12 cellular contexts compared by ENCODE assay signal in genomic region chr18:13435596-13436333, GRCh38.
DNase-seq lines count a peak whose midpoint lies in the region; ATAC-seq and TF ChIP-seq lines count a peak whose summit lies in the region.
"Had no signal": no experiment of that assay in that cellular context is flagged by ENCODE, and none has a peak within 500 bp of the region (broad histone marks: within the 10 kb centered on the region; RNA-seq: fewer than 3 reads in every experiment).

No MANE protein-coding gene starts in this region.

- no peak overlapping the region for H3K4me3 Mint-ChIP-seq in naive B cell
- no peak overlapping the region for H3K4me3 Mint-ChIP-seq in GM23338
- H3K4me3 Mint-ChIP-seq: dendritic cell treated with granulocyte-macrophage colony-stimulating factor and Interleukin-4, amounts not matched to agents 40 ng/mL and 50 ng/mL, for 4 days had no signal

- H4K8ac ChIP-seq in IMR-90 (ENCODE audit: low read depth in 2 of 2, low read length in 2 of 2), result no peak overlapping the region

- no peaks in the 10 kb centered on the region for H3F3A ChIP-seq in GM23338 (replicated peaks; ENCODE audit: low read depth)

- H3K4me3 ChIP-seq in BJ (ENCODE audit: low read depth, low read length) (no peak overlapping the region), IMR-90 (ENCODE audit: insufficient read depth, low read depth, low read length) (no peak overlapping the region), astrocyte of the cerebellum (ENCODE audit: low read depth, low read length) (no peak overlapping the region), ovary (no peak overlapping the region), GM23338 (no peak overlapping the region)

- H3K4ac ChIP-seq in IMR-90 (ENCODE audit: low read depth, low read length), result no peak overlapping the region

- H3K27ac Mint-ChIP-seq in naive B cell, result peak overlapping the region in 4 of 6 donors; percentile 4 to 53 (median 18)
- H3K27ac Mint-ChIP-seq in GM23338, result no peak overlapping the region
- H3K27ac Mint-ChIP-seq: dendritic cell treated with granulocyte-macrophage colony-stimulating factor and Interleukin-4, amounts not matched to agents 40 ng/mL and 50 ng/mL, for 4 days had no signal

- H3K4me2 ChIP-seq in IMR-90 (ENCODE audit: low read depth, low read length) (no peak overlapping the region), GM23338 (no peak overlapping the region)

- H3K9me1 ChIP-seq in IMR-90 (ENCODE audit: insufficient read depth, low read length), result no peaks in the 10 kb centered on the region

- H3K14ac ChIP-seq in IMR-90 (replicated peaks; ENCODE audit: low read depth, low read length), result no peak overlapping the region

- no peaks in the 10 kb centered on the region for H3K79me1 ChIP-seq in IMR-90 (ENCODE audit: low read depth in 1 of 2, low read length in 2 of 2)

- no peak overlapping the region for H3K9ac ChIP-seq in IMR-90 (ENCODE audit: low read depth, low read length)

- H3K4me1 Mint-ChIP-seq in naive B cell, result peaks cover 16 to 34% (median 17%) of the 10 kb centered on the region in 3 donors
- H3K4me1 Mint-ChIP-seq in GM23338, result peaks cover 17% of the 10 kb centered on the region

- no peaks in the 10 kb centered on the region for H3K9me3 ChIP-seq in IMR-90 (ENCODE audit: control insufficient read depth, insufficient read depth, low read length)
- no peaks in the 10 kb centered on the region for H3K9me3 ChIP-seq in ovary

- H3K56ac ChIP-seq in IMR-90 (ENCODE audit: extremely low read depth, insufficient read depth, low read length), result no peak overlapping the region

- H2BK20ac ChIP-seq in IMR-90 (ENCODE audit: low read depth, low read length), result no peak overlapping the region

- dilution Hi-C loops in IMR-90 (cut with HindIII; ENCODE audit: low sequenced_read_pairs, unreplicated experiment), result no loop called here

- TF ChIP-seq EP300 in ovary (IDR thresholded peaks at IDR 0.05), result no peak

- TF ChIP-seq POLR2A in IMR-90 (IDR thresholded peaks at IDR 0.05; ENCODE audit: low read depth, low read length) (no peak), ovary (IDR thresholded peaks at IDR 0.05) (no peak)

- H3K18ac ChIP-seq in IMR-90 (ENCODE audit: low read depth, low read length), result no peak overlapping the region

- H3K27ac ChIP-seq in IMR-90 (ENCODE audit: insufficient read depth, low read length) (no peak overlapping the region), ovary (no peak overlapping the region), GM23338 (ENCODE audit: low read depth) (no peak overlapping the region)

- 33% methylated on average over 1 of the region's 7 CpGs; no CpG with 5 or more reads in 1 of the 2 experiments for WGBS in IMR-90 (ENCODE audit: extremely low coverage in 2 of 2, insufficient read length in 1 of 2), 2 experiments
- WGBS in ovary, 3 donors, result 83 to 90% (median 88%) methylated on average over 7 of the region's 7 CpGs

- no peak overlapping the region for H4K5ac ChIP-seq in IMR-90 (ENCODE audit: low read depth, low read length)

- TF ChIP-seq CTCF in BJ (IDR thresholded peaks at IDR 0.05; ENCODE audit: insufficient read depth, low read depth, low read length) (no peak), IMR-90 (conservative IDR thresholded peaks at IDR 0.05; ENCODE audit: low read depth, low read length) (no peak), astrocyte of the cerebellum (IDR thresholded peaks at IDR 0.05; ENCODE audit: low read depth, low read length, missing control alignments) (no peak), ovary (IDR thresholded peaks at IDR 0.05) (no peak), GM23338 (conservative IDR thresholded peaks at IDR 0.05; ENCODE audit: low read depth in 2 of 2) (no peak)

- H3K27me3 Mint-ChIP-seq in naive B cell (no peaks in the 10 kb centered on the region), GM23338 (ENCODE audit: insufficient read depth, low read depth, poor library complexity) (no peaks in the 10 kb centered on the region)
- H3K27me3 Mint-ChIP-seq: dendritic cell treated with granulocyte-macrophage colony-stimulating factor and Interleukin-4, amounts not matched to agents 40 ng/mL and 50 ng/mL, for 4 days had no signal

- H2BK5ac ChIP-seq in IMR-90 (ENCODE audit: low read depth, low read length, poor library complexity, severe bottlenecking), result no peak overlapping the region

- DNase-seq in BJ (ENCODE audit: low read depth) (peak; percentile 35), IMR-90 (no peak), astrocyte of the cerebellum (ENCODE audit: low read depth) (peak; percentile 15), naive B cell (no peak), ovary (no peak), middle frontal gyrus (ENCODE audit: extremely low spot score, low spot score) (no peak), GM23338 (ENCODE audit: low spot score) (no peak)
- DNase-seq: GDM1, left colon, NCI-H345 had no signal

- intact Hi-C loops in IMR-90 (cut with micrococcal nuclease), result no loop called here
- intact Hi-C loops in ovary (cut with DNase I), result loop anchor here in 1 of 4 donors (5.0 kb wide), 1 partner anchor 128 kb away; no protein-coding TSS in a partner anchor

- no peaks in the 10 kb centered on the region for H3K9me2 ChIP-seq in GM23338 (ENCODE audit: insufficient read depth)

- POLR2A ChIA-PET in BJ (lab: Charles Lee) (no interaction called here), IMR-90 (lab: Charles Lee; ENCODE audit: unreplicated experiment) (no interaction called here)

- no TSS peak for BruUV-seq in IMR-90 (replicated peaks; lab: Mats Ljungman, UMichigan)

- no peak overlapping the region for H2BK120ac ChIP-seq in IMR-90 (ENCODE audit: low read depth, low read length)

- H3K36me3 Mint-ChIP-seq in naive B cell (no peaks in the 10 kb centered on the region), GM23338 (ENCODE audit: low read depth) (no peaks in the 10 kb centered on the region)

- no peak for TF ChIP-seq RAD21 in IMR-90 (IDR thresholded peaks at IDR 0.05; ENCODE audit: low read length)

- no peak overlapping the region for H4K91ac ChIP-seq in IMR-90 (ENCODE audit: insufficient read depth, low read depth, low read length)

- no peak overlapping the region for H2AK9ac ChIP-seq in IMR-90 (replicated peaks; ENCODE audit: low read depth, low read length, poor library complexity)

- H2BK15ac ChIP-seq in IMR-90 (ENCODE audit: low read depth, low read length), result no peak overlapping the region

- H3K79me2 ChIP-seq in GM23338 (replicated peaks; ENCODE audit: insufficient read depth), result no peaks in the 10 kb centered on the region

- no peaks in the 10 kb centered on the region for H3K36me3 ChIP-seq in BJ (ENCODE audit: control insufficient read depth, insufficient read depth, low read length)
- H3K36me3 ChIP-seq in IMR-90 (ENCODE audit: control insufficient read depth, insufficient read depth, low read length), result no peaks in the 10 kb centered on the region
- H3K36me3 ChIP-seq in ovary, result no peaks in the 10 kb centered on the region
- H3K36me3 ChIP-seq in GM23338 (ENCODE audit: insufficient read depth), result no peaks in the 10 kb centered on the region

- H3K4me1 ChIP-seq in IMR-90 (ENCODE audit: control insufficient read depth, insufficient read depth, low read length) (no peaks in the 10 kb centered on the region), ovary (ENCODE audit: insufficient read depth) (no peaks in the 10 kb centered on the region), GM23338 (ENCODE audit: insufficient read depth) (no peaks in the 10 kb centered on the region; the same call in 1 of the 2 replicates)

- H2AK5ac ChIP-seq in IMR-90 (ENCODE audit: low read depth, low read length), result no peak overlapping the region

- CTCF ChIA-PET in BJ (lab: Yijun Ruan, JAX), result interaction anchor here (0.8 kb wide), 1 partner anchor 10 kb away, joined by 3 read pairs; no protein-coding TSS in a partner anchor
- CTCF ChIA-PET in IMR-90 (lab: Yijun Ruan, JAX), result no interaction called here

- H3K23ac ChIP-seq in IMR-90 (ENCODE audit: low read depth, low read length), result no peak overlapping the region

- no peaks in the 10 kb centered on the region for H3K27me3 ChIP-seq in BJ (ENCODE audit: control insufficient read depth, insufficient read depth, low read length)
- H3K27me3 ChIP-seq in IMR-90 (ENCODE audit: control insufficient read depth, insufficient read depth, low read length), result no peaks in the 10 kb centered on the region; the same call in 1 of the 2 replicates
- no peaks in the 10 kb centered on the region for H3K27me3 ChIP-seq in ovary
- H3K27me3 ChIP-seq in GM23338 (ENCODE audit: insufficient read depth), result no peaks in the 10 kb centered on the region

- H2AFZ ChIP-seq in IMR-90 (replicated peaks; ENCODE audit: low read length, poor library complexity) (no peak overlapping the region), GM23338 (no peak overlapping the region)

- H3K9me3 Mint-ChIP-seq in naive B cell, result no peaks in the 10 kb centered on the region
- no peaks in the 10 kb centered on the region for H3K9me3 Mint-ChIP-seq in GM23338
- H3K9me3 Mint-ChIP-seq: dendritic cell treated with granulocyte-macrophage colony-stimulating factor and Interleukin-4, amounts not matched to agents 40 ng/mL and 50 ng/mL, for 4 days had no signal

- peak; percentile 42 for ATAC-seq in IMR-90 (ENCODE audit: low read depth)
- ATAC-seq in naive B cell (ENCODE audit: low read depth in 2 of 2), result no peak
- no peak for ATAC-seq in HG02642 (IDR thresholded peaks at IDR 0.05; ENCODE audit: poor library complexity, unreplicated experiment)
- no peak for ATAC-seq in GM23338
- ATAC-seq: left colon had no signal

- in situ Hi-C loops in IMR-90 (cut with MboI; ENCODE audit: low sequenced_read_pairs) (no loop called here), astrocyte of the cerebellum (cut with HindIII; ENCODE audit: low sequenced_read_pairs) (no loop called here)

- H4K20me1 ChIP-seq in IMR-90 (ENCODE audit: insufficient read depth, low read length) (no peaks in the 10 kb centered on the region), GM23338 (replicated peaks; ENCODE audit: insufficient read depth) (no peaks in the 10 kb centered on the region)

TF ChIP-seq in IMR-90, 13 proteins besides CTCF, POLR2A, EP300 and RAD21 (continues in another document):
- no peak for TF ChIP-seq RCOR1 (IDR thresholded peaks at IDR 0.05; ENCODE audit: insufficient replicate concordance, low read length)
- no peak for TF ChIP-seq CEBPB (IDR thresholded peaks at IDR 0.05; ENCODE audit: low read depth, low read length)
- no peak for TF ChIP-seq NFE2L2 (IDR thresholded peaks at IDR 0.05; ENCODE audit: low read depth, low read length)
- TF ChIP-seq FOS (IDR thresholded peaks at IDR 0.05; ENCODE audit: low read depth, low read length), result no peak
- TF ChIP-seq BHLHE40 (IDR thresholded peaks at IDR 0.05; ENCODE audit: low read depth, low read length), result no peak

TF ChIP-seq in GM23338, 12 proteins besides CTCF, POLR2A, EP300 and RAD21 (continues in another document):
- TF ChIP-seq ETS1 (IDR thresholded peaks at IDR 0.05) (no peak), ZNF331 (CRISPR knock-in tag; IDR thresholded peaks at IDR 0.05; ENCODE audit: low read depth) (no peak)

Comparison
In these comparisons a context has a peak if more than half of its experiments do, and no peak if none do; other contexts are left out.
1. DNase-seq: peak in BJ (single experiment) and astrocyte of the cerebellum (single experiment); none in IMR-90 (single experiment), naive B cell (single experiment), ovary (0 of 5), middle frontal gyrus (single experiment) and GM23338 (single experiment).